10 cellular contexts compared by ENCODE assay signal in genomic region chr5:35902032-35902681, GRCh38. TPM values are rescaled to one million over a fixed set of nuclear protein-coding genes. Genes with fewer than 3 reads are reported as not detected.
DNase-seq lines count a peak whose midpoint lies in the region; ATAC-seq and TF ChIP-seq lines count a peak whose summit lies in the region.
"Had no signal": no experiment of that assay in that cellular context is flagged by ENCODE, and none has a peak within 500 bp of the region (broad histone marks: within the 10 kb centered on the region; RNA-seq: fewer than 3 reads in every experiment).

No MANE protein-coding gene starts in this region.

- H3K9me3 ChIP-seq in right cardiac atrium (ENCODE audit: control insufficient read depth, low read length), result peaks cover 6% of the 10 kb centered on the region

- ATAC-seq in GM19467 (IDR thresholded peaks at IDR 0.05; ENCODE audit: unreplicated experiment) (peak; percentile 58), HG03342 (IDR thresholded peaks at IDR 0.05; ENCODE audit: unreplicated experiment) (peak; percentile 65), right cardiac atrium (no peak)
- ATAC-seq: left cardiac atrium had no signal

- intact Hi-C loops in right cardiac atrium (cut with DNase I), result no loop called here

- in situ Hi-C loops in brain microvascular endothelial cell (cut with HindIII; ENCODE audit: low pct_ligation_motif_present, low sequenced_read_pairs), result no loop called here

- 80% methylated on average over 2 of the region's 2 CpGs for WGBS in right cardiac atrium

- H3K4me1 ChIP-seq in right cardiac atrium (ENCODE audit: control insufficient read depth, insufficient read depth, low read length), result no peaks in the 10 kb centered on the region

- TF ChIP-seq CTCF in brain microvascular endothelial cell (IDR thresholded peaks at IDR 0.05; ENCODE audit: low read depth, low read length, missing control alignments), result no peak

- peak; percentile 60 for DNase-seq in EL
- DNase-seq in brain microvascular endothelial cell, result peak; percentile 12
- DNase-seq in right cardiac atrium, result no peak
- DNase-seq in NCI-H2081 treated with DMSO at 0.1 percent for 48 hours (lab: John Stamatoyannopoulos, UW), result no peak
- DNase-seq in occipital lobe (lab: John Stamatoyannopoulos, UW), result no peak
- no peak for DNase-seq in OCI-M2 (lab: John Stamatoyannopoulos, UW; ENCODE audit: unreplicated experiment)
- DNase-seq: cortex of kidney, left cardiac atrium had no signal

- H3K27me3 ChIP-seq in brain microvascular endothelial cell (replicated peaks) (no peaks in the 10 kb centered on the region), right cardiac atrium (ENCODE audit: control insufficient read depth, insufficient read depth) (no peaks in the 10 kb centered on the region)

- H3K27ac ChIP-seq in brain microvascular endothelial cell (no peak overlapping the region), right cardiac atrium (ENCODE audit: low read length) (no peak overlapping the region)

- H3K36me3 ChIP-seq in brain microvascular endothelial cell (replicated peaks), result no peaks in the 10 kb centered on the region

- H3K4me3 ChIP-seq in brain microvascular endothelial cell (ENCODE audit: low read depth, low read length), result no peak overlapping the region
- H3K4me3 ChIP-seq in right cardiac atrium (ENCODE audit: low read length), result no peak overlapping the region

RNA-seq across cellular contexts. Expression of gene CAPSL, which starts 36.3 kb away (rescaled TPM):
- total RNA-seq in right cardiac atrium (not detected), occipital lobe (not detected)
- not detected for polyA plus RNA-seq in right cardiac atrium
- total RNA-seq: left cardiac atrium had no signal

RNA-seq across cellular contexts. Expression of gene IL7R, which starts 45.5 kb away (rescaled TPM):
- 1 to 10 TPM in 3 of 4 donors, under 1 TPM in 1; 0.34 to 3.6 (median 1.8) TPM for total RNA-seq in right cardiac atrium
- 0.68 TPM for polyA plus RNA-seq in right cardiac atrium
- under 0.01 TPM for total RNA-seq in occipital lobe

Comparison
In these comparisons a context has a peak if more than half of its experiments do, and no peak if none do; other contexts are left out.
1. DNase-seq: peak in EL (single experiment) and brain microvascular endothelial cell (single experiment); none in right cardiac atrium (0 of 3), NCI-H2081 treated with DMSO at 0.1 percent for 48 hours (single experiment), occipital lobe (single experiment) and OCI-M2 (single experiment).
2. ATAC-seq: peak in GM19467 (single experiment) and HG03342 (single experiment); none in right cardiac atrium (0 of 2).